ENCODE assay signal across 17 cellular contexts in genomic region chr11:125351045-125351867, GRCh38.
"Had no signal": no experiment of that assay in that cellular context is flagged by ENCODE, and none has a peak within 500 bp of the region (broad histone marks: within the 10 kb centered on the region; RNA-seq: fewer than 3 reads in every experiment).

No MANE protein-coding gene starts in this region.

- H3K4me3 ChIP-seq: left lung, upper lobe of left lung had no signal

- H3K36me3 Mint-ChIP-seq: activated naive CD8-positive, alpha-beta T cell treated with anti-CD3 and anti-CD28 coated beads, Interleukin-2, amount 10 ng/mL, durations not matched to agents 7 days and 5 days; memory B cell; naive thymus-derived CD8-positive, alpha-beta T cell had no signal

- H3K4me3 Mint-ChIP-seq: activated naive CD8-positive, alpha-beta T cell treated with anti-CD3 and anti-CD28 coated beads, Interleukin-2, amount 10 ng/mL, durations not matched to agents 7 days and 5 days; memory B cell; naive thymus-derived CD8-positive, alpha-beta T cell had no signal

- H3K27ac ChIP-seq: brain microvascular endothelial cell, epithelial cell of prostate, left lung, upper lobe of left lung had no signal

- ATAC-seq: activated CD4-positive, CD25-positive, alpha-beta regulatory T cell treated with anti-CD3 and anti-CD28 coated beads, Interleukin-2, amount 50 U/mL, for 24 hours; left lung; naive thymus-derived CD8-positive, alpha-beta T cell had no signal

- H3K27ac Mint-ChIP-seq: activated naive CD8-positive, alpha-beta T cell treated with anti-CD3 and anti-CD28 coated beads, Interleukin-2, amount 10 ng/mL, durations not matched to agents 7 days and 5 days; memory B cell; naive thymus-derived CD8-positive, alpha-beta T cell had no signal

- H3K9me3 ChIP-seq: left lung, upper lobe of left lung had no signal

- H3K36me3 ChIP-seq: brain microvascular endothelial cell, left lung, upper lobe of left lung had no signal

- H3K9me3 Mint-ChIP-seq: activated naive CD8-positive, alpha-beta T cell treated with anti-CD3 and anti-CD28 coated beads, Interleukin-2, amount 10 ng/mL, durations not matched to agents 7 days and 5 days; memory B cell; naive thymus-derived CD8-positive, alpha-beta T cell had no signal

- H3K4me1 ChIP-seq: left lung had no signal

- H3K27me3 ChIP-seq: brain microvascular endothelial cell, upper lobe of left lung had no signal

- DNase-seq: activated CD4-positive, alpha-beta T cell treated with anti-CD3 and anti-CD28 coated beads, Interleukin-2, amount 50 U/mL, for 1 hour; activated naive CD4-positive, alpha-beta T cell; activated naive CD8-positive, alpha-beta T cell treated with anti-CD3 and anti-CD28 coated beads, Interleukin-2, amount 10 ng/mL, durations not matched to agents 7 days and 5 days; anterior cingulate cortex; brain microvascular endothelial cell; effector memory CD4-positive, alpha-beta T cell; foreskin melanocyte; head of caudate nucleus; stimulated activated CD4-positive, alpha-beta T cell treated with anti-CD3 and anti-CD28 coated beads, Interleukin-15, amount 100 ng/mL, for 24 hours; stimulated activated CD4-positive, alpha-beta T cell treated with anti-CD3 and anti-CD28 coated beads, Interleukin-4, amount 100 ng/mL, for 1 hour; stimulated activated naive CD4-positive, alpha-beta T cell treated with Interleukin-2 at 50 U/mL for 16 hours had no signal
